In genomic region chr17:73261617-73261951, GRCh38 we compare ENCODE assay signal across 13 cellular contexts. TPM values are rescaled to one million over a fixed set of nuclear protein-coding genes. Genes with fewer than 3 reads are reported as not detected.
A peak's percentile ranks its signal among the peaks of the same experiment; 100 is the strongest.
DNase-seq lines count a peak whose midpoint lies in the region; TF ChIP-seq lines count a peak whose summit lies in the region.
"Had no signal": no experiment of that assay in that cellular context is flagged by ENCODE, and none has a peak within 500 bp of the region (broad histone marks: within the 10 kb centered on the region; RNA-seq: fewer than 3 reads in every experiment).

A gene with protein sequence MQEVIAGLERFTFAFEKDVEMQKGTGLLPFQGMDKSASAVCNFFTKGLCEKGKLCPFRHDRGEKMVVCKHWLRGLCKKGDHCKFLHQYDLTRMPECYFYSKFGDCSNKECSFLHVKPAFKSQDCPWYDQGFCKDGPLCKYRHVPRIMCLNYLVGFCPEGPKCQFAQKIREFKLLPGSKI (minus strand): TSS chr17:73261880. CDS start chr17:73261818, 62 bp downstream.

- H3K4me3 Mint-ChIP-seq in nephron progenitor cell (peak within 1 kb of the TSS; percentile 23), type B pancreatic cell (peak within 1 kb of the TSS; percentile 59)
- H3K4me3 Mint-ChIP-seq: dendritic cell treated with granulocyte-macrophage colony-stimulating factor and Interleukin-4, amounts not matched to agents 40 ng/mL and 50 ng/mL, for 4 days had no signal

- 80% methylated on average over 8 of the region's 9 CpGs; no CpG with 5 or more reads in 1 of the 2 donors for WGBS in esophagus squamous epithelium, 2 donors

- H3K36me3 Mint-ChIP-seq in nephron progenitor cell (ENCODE audit: low read depth) (no peaks in the 10 kb centered on the region), type B pancreatic cell (no peaks in the 10 kb centered on the region)

- intact Hi-C loops in esophagus squamous epithelium (cut with DNase I) = no loop called here

- no peaks in the 10 kb centered on the region for H3K9me3 ChIP-seq in SJSA1 (replicated peaks)
- H3K9me3 ChIP-seq in esophagus squamous epithelium = no peaks in the 10 kb centered on the region
- H3K9me3 ChIP-seq: BLaER1 treated with 17β-estradiol and CSF1 and Interleukin-3, amounts not matched to agents 10 nM and 100 nM had no signal

- DNase-seq in SJSA1 (ENCODE audit: low read depth in 1 of 2, low spot score in 2 of 2) (no peak), esophagus squamous epithelium (lab: John Stamatoyannopoulos, UW) (no peak), nephron progenitor cell (no peak), type B pancreatic cell (ENCODE audit: extremely low spot score, unreplicated experiment) (no peak), NCI-H2171 treated with DMSO at 0.1 percent for 48 hours (lab: John Stamatoyannopoulos, UW) (no peak), NCI-H2196 (lab: John Stamatoyannopoulos, UW; ENCODE audit: unreplicated experiment) (no peak), DMS 273 (lab: John Stamatoyannopoulos, UW; ENCODE audit: unreplicated experiment) (no peak)
- DNase-seq: amniotic stem cell, DMS79 treated with DMSO at 0.1 percent for 48 hours had no signal

- H3K36me3 ChIP-seq in SJSA1 (no peaks in the 10 kb centered on the region), esophagus squamous epithelium (no peaks in the 10 kb centered on the region)
- H3K36me3 ChIP-seq: BLaER1 treated with 17β-estradiol and CSF1 and Interleukin-3, amounts not matched to agents 10 nM and 100 nM had no signal

- H3K27ac Mint-ChIP-seq in nephron progenitor cell (peak within 1 kb of the TSS; percentile 89), type B pancreatic cell (peak within 1 kb of the TSS; percentile 88)
- H3K27ac Mint-ChIP-seq: dendritic cell treated with granulocyte-macrophage colony-stimulating factor and Interleukin-4, amounts not matched to agents 40 ng/mL and 50 ng/mL, for 4 days had no signal

- H3K27me3 ChIP-seq in SJSA1 (replicated peaks) (no peaks in the 10 kb centered on the region), esophagus squamous epithelium (no peaks in the 10 kb centered on the region)
- H3K27me3 ChIP-seq: BLaER1 treated with 17β-estradiol and CSF1 and Interleukin-3, amounts not matched to agents 10 nM and 100 nM had no signal

- H3K4me1 Mint-ChIP-seq in nephron progenitor cell = peaks cover 38% of the 10 kb centered on the region
- peaks cover 28% of the 10 kb centered on the region for H3K4me1 Mint-ChIP-seq in type B pancreatic cell (ENCODE audit: unreplicated experiment)

- TF ChIP-seq CTCF in esophagus squamous epithelium (IDR thresholded peaks at IDR 0.05) (no peak), nephron progenitor cell (IDR thresholded peaks at IDR 0.05) (no peak), type B pancreatic cell (conservative IDR thresholded peaks at IDR 0.05) (no peak)

- H3K4me3 ChIP-seq in SJSA1 = peak within 1 kb of the TSS; percentile 8
- H3K4me3 ChIP-seq in esophagus squamous epithelium = no peak within 1 kb of the TSS
- H3K4me3 ChIP-seq: BLaER1 treated with 17β-estradiol and CSF1 and Interleukin-3, amounts not matched to agents 10 nM and 100 nM; lung had no signal

- H3K27ac ChIP-seq in SJSA1 (peak within 1 kb of the TSS; percentile 95), esophagus squamous epithelium (peak within 1 kb of the TSS; percentile 4 to 74 (median 38))
- H3K27ac ChIP-seq: BLaER1 treated with 17β-estradiol and CSF1 and Interleukin-3, amounts not matched to agents 10 nM and 100 nM; parathyroid adenoma had no signal

- TF ChIP-seq POLR2A in esophagus squamous epithelium (IDR thresholded peaks at IDR 0.05) = no peak

- H3K27me3 Mint-ChIP-seq in nephron progenitor cell (ENCODE audit: low read depth, poor library complexity) = no peaks in the 10 kb centered on the region
- no peaks in the 10 kb centered on the region for H3K27me3 Mint-ChIP-seq in type B pancreatic cell

- H3K9me3 Mint-ChIP-seq in nephron progenitor cell (no peaks in the 10 kb centered on the region), type B pancreatic cell (no peaks in the 10 kb centered on the region)
- H3K9me3 Mint-ChIP-seq: dendritic cell treated with granulocyte-macrophage colony-stimulating factor and Interleukin-4, amounts not matched to agents 40 ng/mL and 50 ng/mL, for 4 days had no signal

- peaks cover 51% of the 10 kb centered on the region for H3K4me1 ChIP-seq in SJSA1 (replicated peaks)
- peaks cover 6 to 21% (median 8%) of the 10 kb centered on the region in 3 donors for H3K4me1 ChIP-seq in esophagus squamous epithelium
- H3K4me1 ChIP-seq: parathyroid adenoma had no signal

RNA-seq across cellular contexts. Expression of the gene that starts here (rescaled TPM):
- 0.21 TPM in 1 of 2 replicates, not detected in the other for total RNA-seq in SJSA1 (2014; rRNA removed; shearing (Covaris generic))
- total RNA-seq in esophagus squamous epithelium = not detected
- total RNA-seq in type B pancreatic cell (ENCODE audit: low replicate concordance) = not detected in 2 replicates
- total RNA-seq: lung had no signal
